ENCODE assay signal across 14 cellular contexts in the genomic region with DNA sequence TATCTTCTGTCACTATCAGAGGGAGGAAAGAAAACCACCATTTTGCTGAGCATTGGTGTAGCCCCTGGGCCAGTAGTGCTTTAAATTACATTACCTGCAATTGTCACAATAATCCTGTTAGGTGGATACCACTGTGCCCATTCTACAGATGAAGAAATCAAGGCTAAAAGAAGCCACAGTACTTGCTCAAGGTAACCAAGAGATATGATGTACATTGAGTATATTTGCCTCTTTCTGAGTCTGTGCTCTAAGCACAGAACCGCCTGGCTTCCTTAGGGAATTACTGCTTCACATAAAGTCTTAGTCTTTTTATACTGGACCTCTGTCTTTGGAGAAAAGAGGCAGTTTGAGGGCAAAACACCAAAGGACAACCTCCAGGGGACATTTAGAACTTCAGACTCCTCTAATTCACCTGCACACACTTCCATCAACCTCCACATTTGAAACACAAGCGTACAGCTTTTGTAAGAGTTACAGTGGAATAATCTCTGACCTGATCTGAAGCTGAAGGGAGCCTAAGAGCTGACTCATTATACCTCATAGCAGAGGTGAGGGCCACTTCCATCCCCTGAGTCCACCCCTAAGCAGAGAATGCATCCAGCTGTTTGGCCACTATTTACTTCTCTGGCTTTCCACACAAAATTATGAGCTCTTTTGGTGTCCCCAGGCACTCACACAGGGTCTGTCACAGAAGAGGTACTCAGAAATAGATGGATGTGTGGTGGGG.
DNase-seq lines count a peak whose midpoint lies in the region; ATAC-seq and TF ChIP-seq lines count a peak whose summit lies in the region.
"Had no signal": no experiment of that assay in that cellular context is flagged by ENCODE, and none has a peak within 500 bp of the region (broad histone marks: within the 10 kb centered on the region; RNA-seq: fewer than 3 reads in every experiment).

No MANE protein-coding gene starts in this region.

- peak overlapping the region; percentile 46 to 59 for H3K27ac ChIP-seq in right atrium auricular region
- H3K27ac ChIP-seq in heart right ventricle: peak overlapping the region in 5 of 10 donors; percentile 24 to 87 (median 61)
- H3K27ac ChIP-seq in upper lobe of right lung: peak overlapping the region; percentile 75

- intact Hi-C loops in heart right ventricle (cut with DNase I) (loop anchor here in 2 of 10 donors (10.0 kb wide), 1 partner anchor 57 kb away; a partner anchor contains a TSS), upper lobe of right lung (cut with DNase I) (no loop called here)

- peaks cover 16% of the 10 kb centered on the region for H3K4me1 Mint-ChIP-seq in nephron
- H3K4me1 Mint-ChIP-seq: activated CD4-positive, alpha-beta T cell treated with anti-CD3 and anti-CD28 coated beads for 36 hours had no signal

- no peaks in the 10 kb centered on the region for H3K27me3 Mint-ChIP-seq in nephron (ENCODE audit: low read depth)
- H3K27me3 Mint-ChIP-seq: activated CD4-positive, alpha-beta T cell treated with anti-CD3 and anti-CD28 coated beads for 36 hours had no signal

- H3K27me3 ChIP-seq in right atrium auricular region (no peaks in the 10 kb centered on the region), heart right ventricle (no peaks in the 10 kb centered on the region), upper lobe of right lung (no peaks in the 10 kb centered on the region)

- H3K4me3 ChIP-seq in right atrium auricular region (no peak overlapping the region), heart right ventricle (no peak overlapping the region), choroid plexus epithelial cell (ENCODE audit: low read depth, low read length) (no peak overlapping the region), upper lobe of right lung (no peak overlapping the region)

- no peak overlapping the region for H3K4me3 Mint-ChIP-seq in nephron
- H3K4me3 Mint-ChIP-seq: activated CD4-positive, alpha-beta T cell treated with anti-CD3 and anti-CD28 coated beads for 36 hours; nephron progenitor cell; T-helper 1 cell treated with Interleukin-12 subunit alpha and Interleukin-12 subunit beta and Interleukin-4 antibody, amounts not matched to agents 30 μg/mL and 1 μg/mL, for 36 hours had no signal

- no peak for TF ChIP-seq CTCF in right atrium auricular region (IDR thresholded peaks at IDR 0.05)
- TF ChIP-seq CTCF in heart right ventricle (IDR thresholded peaks at IDR 0.05): no peak
- no peak for TF ChIP-seq CTCF in choroid plexus epithelial cell (conservative IDR thresholded peaks at IDR 0.05; ENCODE audit: low read depth, low read length)
- TF ChIP-seq CTCF in nephron (IDR thresholded peaks at IDR 0.05; ENCODE audit: unreplicated experiment in 3 of 3): no peak
- no peak for TF ChIP-seq CTCF in upper lobe of right lung (IDR thresholded peaks at IDR 0.05)

- no peaks in the 10 kb centered on the region for H3K9me3 Mint-ChIP-seq in nephron
- H3K9me3 Mint-ChIP-seq: nephron progenitor cell; T-helper 1 cell treated with Interleukin-12 subunit alpha and Interleukin-12 subunit beta and Interleukin-4 antibody, amounts not matched to agents 30 μg/mL and 1 μg/mL, for 36 hours had no signal

- peaks cover 78% of the 10 kb centered on the region for H3K36me3 Mint-ChIP-seq in nephron (ENCODE audit: low read depth)

- peaks cover 33% of the 10 kb centered on the region for H3K36me3 ChIP-seq in right atrium auricular region
- peaks cover 0 to 84% (median 32%) of the 10 kb centered on the region in 9 donors for H3K36me3 ChIP-seq in heart right ventricle
- peaks cover 31% of the 10 kb centered on the region for H3K36me3 ChIP-seq in upper lobe of right lung

- H3K27ac Mint-ChIP-seq in nephron: peak overlapping the region; percentile 84 to 98 (median 92)
- H3K27ac Mint-ChIP-seq: activated CD4-positive, alpha-beta T cell treated with anti-CD3 and anti-CD28 coated beads for 36 hours; T-helper 1 cell treated with Interleukin-12 subunit alpha and Interleukin-12 subunit beta and Interleukin-4 antibody, amounts not matched to agents 30 μg/mL and 1 μg/mL, for 36 hours had no signal

- DNase-seq in right atrium auricular region (ENCODE audit: low spot score) (no peak), heart right ventricle (no peak), choroid plexus epithelial cell (ENCODE audit: low read depth) (peak; percentile 18), upper lobe of right lung (no peak), mucosa of gallbladder (ENCODE audit: low spot score) (no peak), NCI-H510A (lab: John Stamatoyannopoulos, UW) (no peak)
- DNase-seq: activated CD4-positive, alpha-beta T cell treated with anti-CD3 and anti-CD28 coated beads for 36 hours; activated T-cell treated with anti-CD3 and anti-CD28 coated beads, Interleukin-2, amount 50 U/mL, for 48 hours; aorta; NCI-H524; nephron progenitor cell had no signal

- WGBS in heart right ventricle, 2 donors: 96 to 97% methylated on average over 2 of the region's 2 CpGs

- ATAC-seq in heart right ventricle: no peak
- ATAC-seq in upper lobe of right lung: no peak
- ATAC-seq in HG03095 (IDR thresholded peaks at IDR 0.05; ENCODE audit: unreplicated experiment): no peak
- ATAC-seq: activated CD4-positive, alpha-beta T cell treated with anti-CD3 and anti-CD28 coated beads for 36 hours had no signal

- H3K9me3 ChIP-seq in right atrium auricular region (no peaks in the 10 kb centered on the region), heart right ventricle (no peaks in the 10 kb centered on the region), upper lobe of right lung (no peaks in the 10 kb centered on the region)

- H3K4me1 ChIP-seq in right atrium auricular region (peaks cover 0 to 53% of the 10 kb centered on the region in 2 donors), heart right ventricle (peaks cover 17 to 92% (median 78%) of the 10 kb centered on the region in 9 donors), upper lobe of right lung (peaks cover 33% of the 10 kb centered on the region)
